31 cellular contexts compared by ENCODE assay signal in the genomic region with DNA sequence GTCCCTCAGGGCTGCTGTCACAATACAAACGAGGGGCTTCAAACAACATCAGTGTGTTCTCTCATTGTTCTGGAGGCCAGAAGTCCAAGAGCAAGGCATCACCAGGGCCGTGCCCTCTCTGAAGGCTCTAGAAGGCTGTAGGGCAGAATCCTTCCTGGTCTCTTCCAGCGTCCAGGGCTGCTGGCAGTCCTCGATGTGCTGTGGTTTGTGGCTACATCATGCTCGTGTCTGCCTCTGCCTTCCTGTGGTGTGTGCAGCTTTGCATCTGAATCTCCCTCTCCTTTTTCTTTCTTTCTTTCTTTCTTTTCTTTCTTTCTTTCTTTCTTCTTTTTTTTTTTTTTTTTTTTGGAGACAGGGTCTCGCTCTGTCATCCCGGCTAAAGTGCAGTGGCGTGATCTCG.
"Had no signal": no experiment of that assay in that cellular context is flagged by ENCODE, and none has a peak within 500 bp of the region (broad histone marks: within the 10 kb centered on the region; RNA-seq: fewer than 3 reads in every experiment).

No MANE protein-coding gene starts in this region.

- H3K36me3 Mint-ChIP-seq: natural killer cell; stimulated activated memory B cell treated with anti-CD40 and anti-IgM and Interleukin-4, amounts not matched to agents 10 μg/mL and 1 μg/mL and 100 μg/mL, for 72 hours had no signal

- H3K4me3 ChIP-seq: neural progenitor cell, ovary, psoas muscle, right lobe of liver, skin epidermis, smooth muscle cell, spleen, suprapubic skin, testis, tibial artery, transverse colon, upper lobe of right lung, uterus had no signal

- H3K36me3 ChIP-seq: neural progenitor cell, ovary, right lobe of liver, spleen, transverse colon, uterus had no signal

- ATAC-seq: natural killer cell; psoas muscle; right cardiac atrium; stimulated activated memory B cell treated with anti-CD40 and anti-IgM and Interleukin-4, amounts not matched to agents 10 μg/mL and 1 μg/mL and 100 μg/mL, for 72 hours; stimulated activated naive CD8-positive, alpha-beta T cell treated with anti-CD3 and anti-CD28 coated beads, Interleukin-15, Interleukin-2, amounts not matched to agents 100 U/mL and 50 U/mL, for 24 hours; upper lobe of right lung had no signal

- H3K27me3 Mint-ChIP-seq: progenitor cell of endocrine pancreas; stimulated activated memory B cell treated with anti-CD40 and anti-IgM and Interleukin-4, amounts not matched to agents 10 μg/mL and 1 μg/mL and 100 μg/mL, for 72 hours; stimulated activated naive CD8-positive, alpha-beta T cell treated with anti-CD3 and anti-CD28 coated beads, Interleukin-15, amount 100 ng/mL, for 72 hours; type B pancreatic cell had no signal

- H3K27ac ChIP-seq: neural progenitor cell, ovary, parathyroid adenoma, psoas muscle, right lobe of liver, skin epidermis, spleen, suprapubic skin, testis, tibial artery, transverse colon, upper lobe of right lung, uterus had no signal

- H3K79me2 ChIP-seq: parathyroid adenoma had no signal

- H2AFZ ChIP-seq: neural progenitor cell, parathyroid adenoma had no signal

- H3K9ac ChIP-seq: neural progenitor cell, parathyroid adenoma had no signal

- DNase-seq: natural killer cell; occipital lobe; ovary; posterior cingulate gyrus; psoas muscle; right cardiac atrium; right lobe of liver; spleen; stimulated activated CD4-positive, alpha-beta T cell treated with anti-CD3 and anti-CD28 coated beads, Interleukin-12 subunit alpha, Interleukin-12 subunit beta, amount 100 ng/mL, for 4 hours; stimulated activated CD4-positive, alpha-beta T cell treated with anti-CD3 and anti-CD28 coated beads, Interleukin-1b, Interleukin-23, amount 100 ng/mL, for 48 hours; stimulated activated CD4-positive, alpha-beta T cell treated with anti-CD3 and anti-CD28 coated beads, Interleukin-4, amount 100 ng/mL, for 1 hour; stimulated activated CD4-positive, alpha-beta T cell treated with anti-CD3 and anti-CD28 coated beads, Interleukin-4, amount 100 ng/mL, for 4 hours; stimulated activated CD8-positive, alpha-beta memory T cell treated with anti-CD3 and anti-CD28 coated beads, Interleukin-4, amount 100 ng/mL, for 48 hours; stimulated activated naive CD4-positive, alpha-beta T cell; stimulated activated naive CD8-positive, alpha-beta T cell treated with anti-CD3 and anti-CD28 coated beads, Interleukin-15, amount 100 ng/mL, for 72 hours; stimulated activated naive CD8-positive, alpha-beta T cell treated with anti-CD3 and anti-CD28 coated beads, Interleukin-15, Interleukin-2, amounts not matched to agents 100 U/mL and 50 U/mL, for 24 hours; substantia nigra; testis; tibial artery; transverse colon; upper lobe of right lung; uterus had no signal

- H3K4me1 ChIP-seq: neural progenitor cell, parathyroid adenoma, psoas muscle, right lobe of liver, spleen, suprapubic skin, testis, tibial artery, transverse colon, upper lobe of right lung, uterus had no signal

- H3K9me3 ChIP-seq: ovary, psoas muscle, right lobe of liver, spleen, suprapubic skin, testis, tibial artery, transverse colon, upper lobe of right lung, uterus had no signal

- H3K4me1 Mint-ChIP-seq: natural killer cell; nephron; stimulated activated memory B cell treated with anti-CD40 and anti-IgM and Interleukin-4, amounts not matched to agents 10 μg/mL and 1 μg/mL and 100 μg/mL, for 72 hours; stimulated activated naive CD8-positive, alpha-beta T cell treated with anti-CD3 and anti-CD28 coated beads, Interleukin-15, amount 100 ng/mL, for 72 hours had no signal

- H3K4me2 ChIP-seq: neural progenitor cell, smooth muscle cell had no signal

- H3K27me3 ChIP-seq: neural progenitor cell, ovary, right lobe of liver, spleen, suprapubic skin, testis, tibial artery, transverse colon, upper lobe of right lung, uterus had no signal

- H3K4me3 Mint-ChIP-seq: natural killer cell; nephron; neural progenitor cell; stimulated activated memory B cell treated with anti-CD40 and anti-IgM and Interleukin-4, amounts not matched to agents 10 μg/mL and 1 μg/mL and 100 μg/mL, for 72 hours; stimulated activated naive CD8-positive, alpha-beta T cell treated with anti-CD3 and anti-CD28 coated beads, Interleukin-15, amount 100 ng/mL, for 72 hours; type B pancreatic cell had no signal

- H3K27ac Mint-ChIP-seq: natural killer cell; nephron; neural progenitor cell; progenitor cell of endocrine pancreas; stimulated activated memory B cell treated with anti-CD40 and anti-IgM and Interleukin-4, amounts not matched to agents 10 μg/mL and 1 μg/mL and 100 μg/mL, for 72 hours; stimulated activated naive CD8-positive, alpha-beta T cell treated with anti-CD3 and anti-CD28 coated beads, Interleukin-15, amount 100 ng/mL, for 72 hours; type B pancreatic cell had no signal

- H3K9me3 Mint-ChIP-seq: natural killer cell; nephron; neural progenitor cell; stimulated activated naive CD8-positive, alpha-beta T cell treated with anti-CD3 and anti-CD28 coated beads, Interleukin-15, amount 100 ng/mL, for 72 hours; type B pancreatic cell had no signal
